In genomic region chr19:15432018-15432494, GRCh38 we compare ENCODE assay signal across 8 cellular contexts. TPM values are rescaled to one million over a fixed set of nuclear protein-coding genes. Genes with fewer than 3 reads are reported as not detected.
A peak's percentile ranks its signal among the peaks of the same experiment; 100 is the strongest.
DNase-seq lines count a peak whose midpoint lies in the region; ATAC-seq, FAIRE-seq and TF ChIP-seq lines count a peak whose summit lies in the region.

No MANE protein-coding gene starts in this region.

- intact Hi-C loops in kidney (cut with DNase I), result no loop called here

- H3K9me3 ChIP-seq in ES-I3 (ENCODE audit: control insufficient read depth, insufficient read depth, low read length) (no peaks in the 10 kb centered on the region), kidney (ENCODE audit: control insufficient read depth in 1 of 2, low read length in 2 of 2) (no peaks in the 10 kb centered on the region)

- no peak overlapping the region for H3K27ac ChIP-seq in kidney (ENCODE audit: low read depth in 2 of 2, low read length in 2 of 2)

- peak overlapping the region; percentile 98 for H3K4me3 Mint-ChIP-seq in activated naive CD8-positive, alpha-beta T cell treated with anti-CD3 and anti-CD28 coated beads, Interleukin-2, amount 10 ng/mL, durations not matched to agents 7 days and 5 days

- POLR2A ChIA-PET in activated naive CD8-positive, alpha-beta T cell treated with anti-CD3 and anti-CD28 coated beads, Interleukin-2, amount 10 ng/mL, durations not matched to agents 7 days and 5 days (lab: Charles Lee), result interaction anchor here (0.6 to 4.0 kb wide), 17 partner anchors 9 to 1585 kb away, joined by 3 to 50 read pairs (median 7); partner anchors contain the start of genes AKAP8, AKAP8L, HSH2D and WIZ

- DNase-seq in activated naive CD8-positive, alpha-beta T cell treated with anti-CD3 and anti-CD28 coated beads, Interleukin-2, amount 10 ng/mL, durations not matched to agents 7 days and 5 days, result peak; percentile 55
- DNase-seq in kidney (no peak), GF-D8 (lab: John Stamatoyannopoulos, UW) (no peak), cerebellar cortex (ENCODE audit: low spot score) (no peak)
- DNase-seq in stimulated activated naive CD8-positive, alpha-beta T cell treated with anti-CD3 and anti-CD28 coated beads, Interleukin-15, Interleukin-2, amounts not matched to agents 100 U/mL and 50 U/mL, for 24 hours, result peak; percentile 56

- H3K4me1 ChIP-seq in ES-I3 (ENCODE audit: insufficient read depth, low read length) (peaks cover 14% of the 10 kb centered on the region; the same call in 1 of the 2 replicates), kidney (ENCODE audit: control insufficient read depth in 1 of 2, insufficient read depth in 1 of 2, low read depth in 1 of 2, low read length in 2 of 2) (peaks cover 5 to 16% of the 10 kb centered on the region in 2 donors)

- H3K36me3 ChIP-seq in ES-I3 (ENCODE audit: insufficient read depth, low read length) (no peaks in the 10 kb centered on the region), kidney (ENCODE audit: control insufficient read depth in 1 of 2, insufficient read depth in 2 of 2, low read length in 2 of 2) (peaks cover 0 to 5% of the 10 kb centered on the region in 2 donors)

- ATAC-seq in HG03159 (IDR thresholded peaks at IDR 0.05; ENCODE audit: unreplicated experiment) (peak; percentile 7), GM19397 (IDR thresholded peaks at IDR 0.05; ENCODE audit: unreplicated experiment) (no peak)
- ATAC-seq in activated naive CD8-positive, alpha-beta T cell treated with anti-CD3 and anti-CD28 coated beads, Interleukin-2, amount 10 ng/mL, durations not matched to agents 7 days and 5 days (ENCODE audit: low read depth), result peak; percentile 11
- no peak for ATAC-seq in stimulated activated naive CD8-positive, alpha-beta T cell treated with anti-CD3 and anti-CD28 coated beads, Interleukin-15, Interleukin-2, amounts not matched to agents 100 U/mL and 50 U/mL, for 24 hours

- H3K4me3 ChIP-seq in kidney (ENCODE audit: low read length in 2 of 2), result peak overlapping the region; percentile 78 to 85

- no peak for TF ChIP-seq CTCF in kidney (IDR thresholded peaks at IDR 0.05; ENCODE audit: borderline replicate concordance, extremely low read depth, insufficient read depth)

- peaks cover 8% of the 10 kb centered on the region for H3K36me3 Mint-ChIP-seq in activated naive CD8-positive, alpha-beta T cell treated with anti-CD3 and anti-CD28 coated beads, Interleukin-2, amount 10 ng/mL, durations not matched to agents 7 days and 5 days

- FAIRE-seq in kidney (lab: Jason Lieb, UNC), result no peak

- no peaks in the 10 kb centered on the region for H3K9me3 Mint-ChIP-seq in activated naive CD8-positive, alpha-beta T cell treated with anti-CD3 and anti-CD28 coated beads, Interleukin-2, amount 10 ng/mL, durations not matched to agents 7 days and 5 days

- peak overlapping the region; percentile 95 for H3K27ac Mint-ChIP-seq in activated naive CD8-positive, alpha-beta T cell treated with anti-CD3 and anti-CD28 coated beads, Interleukin-2, amount 10 ng/mL, durations not matched to agents 7 days and 5 days

- peaks cover 22% of the 10 kb centered on the region for H3K4me1 Mint-ChIP-seq in activated naive CD8-positive, alpha-beta T cell treated with anti-CD3 and anti-CD28 coated beads, Interleukin-2, amount 10 ng/mL, durations not matched to agents 7 days and 5 days

- H3K9ac ChIP-seq in ES-I3 (ENCODE audit: low read depth, low read length), result peak overlapping the region; percentile 79
- H3K9ac ChIP-seq in kidney (ENCODE audit: low read length in 2 of 2), result peak overlapping the region; percentile 55 to 73

- H3K27me3 Mint-ChIP-seq in activated naive CD8-positive, alpha-beta T cell treated with anti-CD3 and anti-CD28 coated beads, Interleukin-2, amount 10 ng/mL, durations not matched to agents 7 days and 5 days, result no peaks in the 10 kb centered on the region

RNA-seq across cellular contexts. Expression of gene AKAP8L, which starts 13.3 kb away (rescaled TPM):
- 100 to 1,000 TPM; 146 to 149 TPM for total RNA-seq in activated naive CD8-positive, alpha-beta T cell treated with anti-CD3 and anti-CD28 coated beads, Interleukin-2, amount 10 ng/mL, durations not matched to agents 7 days and 5 days
- 122 TPM for total RNA-seq in kidney
- polyA plus RNA-seq in kidney (ENCODE audit: insufficient read depth, low read depth, low replicate concordance), result 44.3 TPM

RNA-seq across cellular contexts. Expression of gene WIZ, which starts 17.7 kb away (rescaled TPM):
- 10 to 100 TPM; 28.4 to 29.3 TPM for total RNA-seq in activated naive CD8-positive, alpha-beta T cell treated with anti-CD3 and anti-CD28 coated beads, Interleukin-2, amount 10 ng/mL, durations not matched to agents 7 days and 5 days
- 37.1 TPM for total RNA-seq in kidney
- polyA plus RNA-seq in kidney (ENCODE audit: insufficient read depth, low read depth, low replicate concordance), result 15.4 TPM

RNA-seq across cellular contexts. Expression of gene RASAL3, which starts 32.3 kb away (rescaled TPM):
- 100 to 1,000 TPM; 168 to 172 TPM for total RNA-seq in activated naive CD8-positive, alpha-beta T cell treated with anti-CD3 and anti-CD28 coated beads, Interleukin-2, amount 10 ng/mL, durations not matched to agents 7 days and 5 days
- total RNA-seq in kidney, result 12.1 TPM
- polyA plus RNA-seq in kidney (ENCODE audit: insufficient read depth, low read depth, low replicate concordance), result 1.5 TPM

RNA-seq across cellular contexts. Expression of gene PGLYRP2, which starts 47.2 kb away (rescaled TPM):
- under 1 TPM; 0.19 to 0.40 TPM for total RNA-seq in activated naive CD8-positive, alpha-beta T cell treated with anti-CD3 and anti-CD28 coated beads, Interleukin-2, amount 10 ng/mL, durations not matched to agents 7 days and 5 days
- total RNA-seq in kidney, result not detected
- polyA plus RNA-seq in kidney (ENCODE audit: insufficient read depth, low read depth, low replicate concordance), result not detected

RNA-seq across cellular contexts. Expression of gene AKAP8, which starts 52.5 kb away (rescaled TPM):
- 10 to 100 TPM; 57.4 to 59.1 TPM for total RNA-seq in activated naive CD8-positive, alpha-beta T cell treated with anti-CD3 and anti-CD28 coated beads, Interleukin-2, amount 10 ng/mL, durations not matched to agents 7 days and 5 days
- total RNA-seq in kidney, result 60.2 TPM
- 11.5 TPM for polyA plus RNA-seq in kidney (ENCODE audit: insufficient read depth, low read depth, low replicate concordance)

Comparison
In these comparisons a context has a peak if more than half of its experiments do, and no peak if none do; other contexts are left out.
1. ATAC-seq: peak in HG03159 (single experiment) and activated naive CD8-positive, alpha-beta T cell treated with anti-CD3 and anti-CD28 coated beads, Interleukin-2, amount 10 ng/mL, durations not matched to agents 7 days and 5 days (single experiment); none in stimulated activated naive CD8-positive, alpha-beta T cell treated with anti-CD3 and anti-CD28 coated beads, Interleukin-15, Interleukin-2, amounts not matched to agents 100 U/mL and 50 U/mL, for 24 hours (single experiment) and GM19397 (single experiment).
2. DNase-seq: peak in activated naive CD8-positive, alpha-beta T cell treated with anti-CD3 and anti-CD28 coated beads, Interleukin-2, amount 10 ng/mL, durations not matched to agents 7 days and 5 days (single experiment) and stimulated activated naive CD8-positive, alpha-beta T cell treated with anti-CD3 and anti-CD28 coated beads, Interleukin-15, Interleukin-2, amounts not matched to agents 100 U/mL and 50 U/mL, for 24 hours (single experiment); none in kidney (single experiment), GF-D8 (single experiment) and cerebellar cortex (single experiment).
3. RNA of gene RASAL3, which starts 32.3 kb away (total RNA-seq): 168 to 172 TPM in activated naive CD8-positive, alpha-beta T cell treated with anti-CD3 and anti-CD28 coated beads, Interleukin-2, amount 10 ng/mL, durations not matched to agents 7 days and 5 days; 12.1 TPM in kidney (single experiment); every median in the first group is over 10 times any median in the second.